ENCODE assay signal across 25 cellular contexts in genomic region chr14:94349276-94349675, GRCh38. TPM values are rescaled to one million over a fixed set of nuclear protein-coding genes. Genes with fewer than 3 reads are reported as not detected.
"Had no signal": no experiment of that assay in that cellular context is flagged by ENCODE, and none has a peak within 500 bp of the region (broad histone marks: within the 10 kb centered on the region; RNA-seq: fewer than 3 reads in every experiment).

No MANE protein-coding gene starts in this region.

- ATAC-seq: HepG2, Panc1, PC-3, SK-N-SH treated with all-trans-retinoic acid at 6 μM for 48 hours had no signal

- DNase-seq: IMR-90, Karpas-422, KG1, MM.1S, NCI-H1092 treated with DMSO at 0.1 percent for 48 hours, NCI-H1436, NCI-H187, NCI-H2029, NCI-H2081 treated with DMSO at 0.1 percent for 48 hours, NCI-H2171, NCI-H226, NCI-H446, NCI-H510A, NCI-H524 treated with DMSO at 0.1 percent for 48 hours, NCI-H69, NCI-H774, PC-3, SHP77 had no signal

- H3K27ac ChIP-seq: RWPE1 had no signal

RNA-seq across cellular contexts. Expression of gene SERPINA2, which starts 17.2 kb away (rescaled TPM):
- total RNA-seq: HT1080, IMR-90, OCI-LY7, PC-3, SK-MEL-5 had no signal
- polyA plus RNA-seq: HepG2, IMR-90 had no signal

RNA-seq across cellular contexts. Expression of gene SERPINA6, which starts 26.1 kb away (rescaled TPM):
- total RNA-seq: IMR-90, OCI-LY7, PC-3, SK-MEL-5 had no signal
- polyA plus RNA-seq: IMR-90 had no signal

RNA-seq across cellular contexts. Expression of gene SERPINA1, which starts 39.1 kb away (rescaled TPM):
- total RNA-seq: OCI-LY7 had no signal

RNA-seq across cellular contexts. Expression of gene SERPINA10, which starts 56.2 kb away (rescaled TPM):
- total RNA-seq: HT1080, IMR-90, OCI-LY7, PC-3, SK-MEL-5 had no signal
- polyA plus RNA-seq: IMR-90 had no signal
